8 cellular contexts compared by ENCODE assay signal in genomic region chr16:49484454-49484853, GRCh38.
A peak's percentile ranks its signal among the peaks of the same experiment; 100 is the strongest.
DNase-seq lines count a peak whose midpoint lies in the region; ATAC-seq and TF ChIP-seq lines count a peak whose summit lies in the region.

No MANE protein-coding gene starts in this region.

- TF ChIP-seq POLR2A in adrenal gland (IDR thresholded peaks at IDR 0.05) = no peak

- peak; percentile 73 for ATAC-seq in HG03045 (IDR thresholded peaks at IDR 0.05; ENCODE audit: unreplicated experiment)
- ATAC-seq in HG03097 (IDR thresholded peaks at IDR 0.05; ENCODE audit: low FRiP score, unreplicated experiment) = no peak

- H3K36me3 ChIP-seq in GM06990 (ENCODE audit: control insufficient read depth, insufficient read depth, low read length) (no peaks in the 10 kb centered on the region), adrenal gland (replicated peaks in 1 of 2) (no peaks in the 10 kb centered on the region)

- DNase-seq in GM06990 (ENCODE audit: extremely low read depth, insufficient read length) = peak; percentile 56
- DNase-seq in adrenal gland = peak; percentile 61 to 78 (median 66)
- DNase-seq in left kidney (ENCODE audit: low read depth, low spot score) = peak; percentile 89
- DNase-seq in stromal cell of bone marrow (ENCODE audit: low read depth) = peak; percentile 8
- DNase-seq in UCSD-AML1 (lab: John Stamatoyannopoulos, UW; ENCODE audit: unreplicated experiment) = no peak
- no peak for DNase-seq in KG1 (lab: John Stamatoyannopoulos, UW)

- H3K4me3 ChIP-seq in GM06990 (replicated peaks; ENCODE audit: low read depth, low read length) = no peak overlapping the region
- H3K4me3 ChIP-seq in adrenal gland = peak overlapping the region in 1 of 4 donors; percentile 36

- peak overlapping the region in 1 of 5 donors; percentile 41 for H3K27ac ChIP-seq in adrenal gland

- WGBS in adrenal gland, 4 donors = 1 to 12% (median 7%) methylated on average over 10 to 18 of the region's 18 CpGs

- no peak for TF ChIP-seq CTCF in GM06990 (IDR thresholded peaks at IDR 0.05; ENCODE audit: insufficient read depth, low read length, poor library complexity, severe bottlenecking)
- TF ChIP-seq CTCF in adrenal gland (IDR thresholded peaks at IDR 0.05) = no peak

- peaks cover 0 to 4% (median 0%) of the 10 kb centered on the region in 3 donors for H3K9me3 ChIP-seq in adrenal gland (replicated peaks in 1 of 3)

- peaks cover 0 to 7% of the 10 kb centered on the region in 2 donors for H3K4me1 ChIP-seq in adrenal gland (replicated peaks in 1 of 2)

- H3K27me3 ChIP-seq in GM06990 (replicated peaks; ENCODE audit: control insufficient read depth, insufficient read depth, low read length) = no peaks in the 10 kb centered on the region
- peaks cover 5% of the 10 kb centered on the region for H3K27me3 ChIP-seq in adrenal gland

- intact Hi-C loops in adrenal gland (cut with DNase I) = no loop called here

Comparison
In these comparisons a context has a peak if more than half of its experiments do, and no peak if none do; other contexts are left out.
1. DNase-seq: peak in GM06990 (single experiment), adrenal gland (7 of 7), left kidney (single experiment) and stromal cell of bone marrow (single experiment); none in UCSD-AML1 (single experiment) and KG1 (single experiment).